23 cellular contexts compared by ENCODE assay signal in genomic region chr5:131406997-131407638, GRCh38.
A peak's percentile ranks its signal among the peaks of the same experiment; 100 is the strongest.
DNase-seq lines count a peak whose midpoint lies in the region; ATAC-seq and TF ChIP-seq lines count a peak whose summit lies in the region.
"Had no signal": no experiment of that assay in that cellular context is flagged by ENCODE, and none has a peak within 500 bp of the region (broad histone marks: within the 10 kb centered on the region; RNA-seq: fewer than 3 reads in every experiment).

No MANE protein-coding gene starts in this region.

- H3K9me3 ChIP-seq in liver (ENCODE audit: control insufficient read depth in 4 of 4, low read length in 3 of 4), result peaks cover 0 to 8% (median 2%) of the 10 kb centered on the region in 4 donors
- H3K9me3 ChIP-seq: Peyer's patch, SJSA1, vagina had no signal

- WGBS in liver, result 48% methylated on average over 5 of the region's 5 CpGs

- intact Hi-C loops in natural killer cell (cut with micrococcal nuclease) (no loop called here), Right ventricle myocardium inferior (cut with DNase I) (no loop called here)
- intact Hi-C loops in activated T-helper 2 cell treated with anti-CD3 and anti-CD28 coated beads, Interferon-gamma antibody, Interleukin-2, Interleukin-4, amounts not matched to agents 10 μg/mL and 5 μg/mL and 100 μg/mL, durations not matched to agents 14 hours and 24 hours and 36 hours (cut with micrococcal nuclease), result no loop called here

- H3K9me3 Mint-ChIP-seq in natural killer cell treated with Interleukin-12 subunit alpha and Interleukin-12 subunit beta and Interleukin-15 and Interleukin-18, amount 100 ng/mL, for 72 hours, result peaks cover 3% of the 10 kb centered on the region
- peaks cover 0 to 1% of the 10 kb centered on the region in 2 donors for H3K9me3 Mint-ChIP-seq in natural killer cell
- peaks cover 14% of the 10 kb centered on the region for H3K9me3 Mint-ChIP-seq in activated T-helper 2 cell treated with anti-CD3 and anti-CD28 coated beads, Interferon-gamma antibody, Interleukin-2, Interleukin-4, amounts not matched to agents 10 μg/mL and 5 μg/mL and 100 μg/mL, durations not matched to agents 14 hours and 24 hours and 36 hours

- peak; percentile 59 to 61 for ATAC-seq in natural killer cell treated with Interleukin-12 subunit alpha and Interleukin-12 subunit beta and Interleukin-15 and Interleukin-18, amount 100 ng/mL, for 72 hours
- ATAC-seq in natural killer cell (no peak), HG03135 (IDR thresholded peaks at IDR 0.05; ENCODE audit: unreplicated experiment) (no peak), Right ventricle myocardium inferior (no peak)
- ATAC-seq: stimulated activated effector memory CD8-positive, alpha-beta T cell treated with anti-CD3 and anti-CD28 coated beads, Interleukin-12 subunit alpha, Interleukin-12 subunit beta, amount 100 ng/mL, for 72 hours had no signal

- no peaks in the 10 kb centered on the region for H3K27me3 Mint-ChIP-seq in natural killer cell treated with Interleukin-12 subunit alpha and Interleukin-12 subunit beta and Interleukin-15 and Interleukin-18, amount 100 ng/mL, for 72 hours
- H3K27me3 Mint-ChIP-seq in natural killer cell (ENCODE audit: low read depth in 2 of 2), result no peaks in the 10 kb centered on the region
- no peaks in the 10 kb centered on the region for H3K27me3 Mint-ChIP-seq in activated T-helper 2 cell treated with anti-CD3 and anti-CD28 coated beads, Interferon-gamma antibody, Interleukin-2, Interleukin-4, amounts not matched to agents 10 μg/mL and 5 μg/mL and 100 μg/mL, durations not matched to agents 14 hours and 24 hours and 36 hours (ENCODE audit: low read depth)
- H3K27me3 Mint-ChIP-seq: naive B cell had no signal

- DNase-seq in natural killer cell treated with Interleukin-12 subunit alpha and Interleukin-12 subunit beta and Interleukin-15 and Interleukin-18, amount 100 ng/mL, for 72 hours (ENCODE audit: low spot score), result no peak
- DNase-seq in natural killer cell (no peak), Right ventricle myocardium inferior (ENCODE audit: missing footprints) (no peak), MV-4-11 (lab: John Stamatoyannopoulos, UW) (no peak)
- DNase-seq in activated T-helper 2 cell treated with anti-CD3 and anti-CD28 coated beads, Interferon-gamma antibody, Interleukin-2, Interleukin-4, amounts not matched to agents 10 μg/mL and 5 μg/mL and 100 μg/mL, durations not matched to agents 14 hours and 24 hours and 36 hours (ENCODE audit: low spot score), result no peak
- DNase-seq: activated CD4-positive, alpha-beta T cell treated with anti-CD3 and anti-CD28 coated beads, Interleukin-2, amount 50 U/mL, for 4 hours; activated T-cell treated with anti-CD3 and anti-CD28 coated beads, Interleukin-2, amount 50 U/mL, for 4 hours; dermis blood vessel endothelial cell; H7; mesenchymal stem cell; naive B cell; NCI-H1417; NCI-H2107; NCI-H510A treated with DMSO at 0.1 percent for 48 hours; Peyer's patch; stimulated activated CD4-positive, alpha-beta T cell treated with anti-CD3 and anti-CD28 coated beads, Interleukin-1b, Interleukin-23, amount 100 ng/mL, for 48 hours; T-helper 2 cell had no signal

- H3K36me3 ChIP-seq in liver (ENCODE audit: control insufficient read depth in 4 of 4, insufficient read depth in 3 of 4, low read depth in 1 of 4, low read length in 3 of 4), result peaks cover 0 to 3% (median under 1%) of the 10 kb centered on the region in 4 donors

- H3K27me3 ChIP-seq in liver (ENCODE audit: control insufficient read depth in 4 of 4, insufficient read depth in 4 of 4, low read length in 3 of 4), result no peaks in the 10 kb centered on the region
- H3K27me3 ChIP-seq: Peyer's patch, SJSA1, vagina had no signal

- no peak overlapping the region for H3K4me3 Mint-ChIP-seq in natural killer cell treated with Interleukin-12 subunit alpha and Interleukin-12 subunit beta and Interleukin-15 and Interleukin-18, amount 100 ng/mL, for 72 hours
- no peak overlapping the region for H3K4me3 Mint-ChIP-seq in natural killer cell
- no peak overlapping the region for H3K4me3 Mint-ChIP-seq in activated T-helper 2 cell treated with anti-CD3 and anti-CD28 coated beads, Interferon-gamma antibody, Interleukin-2, Interleukin-4, amounts not matched to agents 10 μg/mL and 5 μg/mL and 100 μg/mL, durations not matched to agents 14 hours and 24 hours and 36 hours (ENCODE audit: low read depth)
- H3K4me3 Mint-ChIP-seq: activated T-cell treated with anti-CD3 and anti-CD28 coated beads, Interleukin-2, amount 50 U/mL, for 4 hours; stimulated activated effector memory CD8-positive, alpha-beta T cell treated with anti-CD3 and anti-CD28 coated beads, Interleukin-12 subunit alpha, Interleukin-12 subunit beta, amount 100 ng/mL, for 72 hours had no signal

- peaks cover 5 to 26% of the 10 kb centered on the region in 2 donors for H3K4me1 Mint-ChIP-seq in natural killer cell treated with Interleukin-12 subunit alpha and Interleukin-12 subunit beta and Interleukin-15 and Interleukin-18, amount 100 ng/mL, for 72 hours (ENCODE audit: low read depth in 2 of 2)
- H3K4me1 Mint-ChIP-seq in natural killer cell, result no peaks in the 10 kb centered on the region
- peaks cover 6% of the 10 kb centered on the region for H3K4me1 Mint-ChIP-seq in activated T-helper 2 cell treated with anti-CD3 and anti-CD28 coated beads, Interferon-gamma antibody, Interleukin-2, Interleukin-4, amounts not matched to agents 10 μg/mL and 5 μg/mL and 100 μg/mL, durations not matched to agents 14 hours and 24 hours and 36 hours (ENCODE audit: low read depth)
- H3K4me1 Mint-ChIP-seq: naive B cell had no signal

- TF ChIP-seq CTCF in natural killer cell (IDR thresholded peaks at IDR 0.05), result no peak
- TF ChIP-seq CTCF in liver (IDR thresholded peaks at IDR 0.05; ENCODE audit: low read depth, low read length, missing input control), result no peak

- H3K36me3 Mint-ChIP-seq in natural killer cell treated with Interleukin-12 subunit alpha and Interleukin-12 subunit beta and Interleukin-15 and Interleukin-18, amount 100 ng/mL, for 72 hours, result peaks cover 33% of the 10 kb centered on the region
- peaks cover 11% of the 10 kb centered on the region for H3K36me3 Mint-ChIP-seq in natural killer cell
- peaks cover 85% of the 10 kb centered on the region for H3K36me3 Mint-ChIP-seq in activated T-helper 2 cell treated with anti-CD3 and anti-CD28 coated beads, Interferon-gamma antibody, Interleukin-2, Interleukin-4, amounts not matched to agents 10 μg/mL and 5 μg/mL and 100 μg/mL, durations not matched to agents 14 hours and 24 hours and 36 hours (ENCODE audit: low read depth)

- peak overlapping the region; percentile 67 to 87 for H3K27ac Mint-ChIP-seq in natural killer cell treated with Interleukin-12 subunit alpha and Interleukin-12 subunit beta and Interleukin-15 and Interleukin-18, amount 100 ng/mL, for 72 hours
- peak overlapping the region in 1 of 2 donors; percentile 41 for H3K27ac Mint-ChIP-seq in natural killer cell
- peak overlapping the region; percentile 12 for H3K27ac Mint-ChIP-seq in activated T-helper 2 cell treated with anti-CD3 and anti-CD28 coated beads, Interferon-gamma antibody, Interleukin-2, Interleukin-4, amounts not matched to agents 10 μg/mL and 5 μg/mL and 100 μg/mL, durations not matched to agents 14 hours and 24 hours and 36 hours

- no peak overlapping the region for H3K9ac ChIP-seq in liver (ENCODE audit: low read depth in 1 of 2, low read length in 2 of 2)

- no peak overlapping the region for H3K4me3 ChIP-seq in liver (ENCODE audit: low read depth in 1 of 3, low read length in 3 of 3)
- H3K4me3 ChIP-seq: Peyer's patch, SJSA1, thoracic aorta, vagina had no signal

- peak; percentile 8 to 46 for TF ChIP-seq RAD21 in liver (IDR thresholded peaks at IDR 0.05)

- peaks cover 0 to 8% (median 5%) of the 10 kb centered on the region in 4 donors for H3K4me1 ChIP-seq in liver (ENCODE audit: control insufficient read depth in 4 of 4, insufficient read depth in 4 of 4, low read length in 3 of 4)
- H3K4me1 ChIP-seq: Peyer's patch, SJSA1, vagina had no signal

- H3K27ac ChIP-seq in liver (ENCODE audit: low read depth in 1 of 2, low read length in 2 of 2), result peak overlapping the region in 1 of 2 donors; percentile 39
- H3K27ac ChIP-seq: Peyer's patch, SJSA1, thoracic aorta, vagina had no signal

TF ChIP-seq in liver, 16 proteins besides CTCF, POLR2A, EP300 and RAD21:
- peak; percentile 57 for TF ChIP-seq SP1 (IDR thresholded peaks at IDR 0.05)
- no peak for TF ChIP-seq FOXA1 (IDR thresholded peaks at IDR 0.05)
- TF ChIP-seq HNF4A (conservative IDR thresholded peaks at IDR 0.05), result peak; percentile 83 to 89
- no peak for TF ChIP-seq GABPA (IDR thresholded peaks at IDR 0.05 in 1 of 2, conservative IDR thresholded peaks at IDR 0.05 in 1 of 2)
- TF ChIP-seq HNF4G (IDR thresholded peaks at IDR 0.05), result peak; percentile 63
- TF ChIP-seq MAX (IDR thresholded peaks at IDR 0.05), result peak; percentile 91
- peak in 1 of 2 donors; percentile 21 for TF ChIP-seq RXRA (IDR thresholded peaks at IDR 0.05)

Comparison
In these comparisons a context has a peak if more than half of its experiments do, and no peak if none do; other contexts are left out.
1. ATAC-seq: peak in natural killer cell treated with Interleukin-12 subunit alpha and Interleukin-12 subunit beta and Interleukin-15 and Interleukin-18, amount 100 ng/mL, for 72 hours (2 of 2); none in natural killer cell (0 of 3), HG03135 (single experiment) and Right ventricle myocardium inferior (single experiment).